ENCODE assay signal across 28 cellular contexts in genomic region chr12:85669911-85670310, GRCh38.
"Had no signal": no experiment of that assay in that cellular context is flagged by ENCODE, and none has a peak within 500 bp of the region (broad histone marks: within the 10 kb centered on the region; RNA-seq: fewer than 3 reads in every experiment).

No MANE protein-coding gene starts in this region.

- H3K27me3 Mint-ChIP-seq: stimulated activated memory B cell treated with anti-CD40 and anti-IgM and Interleukin-4, amounts not matched to agents 10 μg/mL and 1 μg/mL and 100 μg/mL, for 72 hours; stimulated activated naive B cell treated with anti-CD40 and anti-IgM and Interleukin-4, amounts not matched to agents 10 μg/mL and 1 μg/mL and 100 μg/mL, for 72 hours; stimulated activated naive CD8-positive, alpha-beta T cell treated with anti-CD3 and anti-CD28 coated beads, Interleukin-15, amount 100 ng/mL, for 72 hours; stimulated activated naive CD8-positive, alpha-beta T cell treated with anti-CD3 and anti-CD28 coated beads, Interleukin-15, Interleukin-2, amounts not matched to agents 100 ng/mL and 50 ng/mL, for 24 hours; type B pancreatic cell had no signal

- ATAC-seq: stimulated activated effector memory CD8-positive, alpha-beta T cell treated with anti-CD3 and anti-CD28 coated beads, Interleukin-12 subunit alpha, Interleukin-12 subunit beta, amount 100 ng/mL, for 72 hours; stimulated activated memory B cell treated with anti-CD40 and anti-IgM and Interleukin-4, amounts not matched to agents 10 μg/mL and 1 μg/mL and 100 μg/mL, for 72 hours; stimulated activated naive B cell treated with anti-CD40 and anti-IgM and Interleukin-4, amounts not matched to agents 10 μg/mL and 1 μg/mL and 100 μg/mL, for 72 hours; stimulated activated naive CD8-positive, alpha-beta T cell treated with anti-CD3 and anti-CD28 coated beads, Interleukin-15, amount 100 ng/mL, for 72 hours; stimulated activated naive CD8-positive, alpha-beta T cell treated with anti-CD3 and anti-CD28 coated beads, Interleukin-15, Interleukin-2, amounts not matched to agents 100 U/mL and 50 U/mL, for 24 hours; upper lobe of right lung had no signal

- H3K4me1 Mint-ChIP-seq: stimulated activated effector memory CD8-positive, alpha-beta T cell treated with anti-CD3 and anti-CD28 coated beads, Interleukin-12 subunit alpha, Interleukin-12 subunit beta, amount 100 ng/mL, for 72 hours; stimulated activated memory B cell treated with anti-CD40 and anti-IgM and Interleukin-4, amounts not matched to agents 10 μg/mL and 1 μg/mL and 100 μg/mL, for 72 hours; stimulated activated naive B cell treated with anti-CD40 and anti-IgM and Interleukin-4, amounts not matched to agents 10 μg/mL and 1 μg/mL and 100 μg/mL, for 72 hours; stimulated activated naive CD8-positive, alpha-beta T cell treated with anti-CD3 and anti-CD28 coated beads, Interleukin-15, amount 100 ng/mL, for 72 hours had no signal

- H3K27me3 ChIP-seq: stomach, suprapubic skin, testis, thyroid gland, tibial artery, tibial nerve, transverse colon, upper lobe of left lung, upper lobe of right lung, uterus, vagina had no signal

- H3K4me3 ChIP-seq: stomach, suprapubic skin, testis, thoracic aorta, thyroid gland, tibial artery, tibial nerve, transverse colon, upper lobe of left lung, upper lobe of right lung, uterus, vagina had no signal

- H3K4me3 Mint-ChIP-seq: stimulated activated effector memory CD8-positive, alpha-beta T cell treated with anti-CD3 and anti-CD28 coated beads, Interleukin-12 subunit alpha, Interleukin-12 subunit beta, amount 100 ng/mL, for 72 hours; stimulated activated memory B cell treated with anti-CD40 and anti-IgM and Interleukin-4, amounts not matched to agents 10 μg/mL and 1 μg/mL and 100 μg/mL, for 72 hours; stimulated activated naive B cell treated with anti-CD40 and anti-IgM and Interleukin-4, amounts not matched to agents 10 μg/mL and 1 μg/mL and 100 μg/mL, for 72 hours; stimulated activated naive CD8-positive, alpha-beta T cell treated with anti-CD3 and anti-CD28 coated beads, Interleukin-15, amount 100 ng/mL, for 72 hours; stimulated activated naive CD8-positive, alpha-beta T cell treated with anti-CD3 and anti-CD28 coated beads, Interleukin-15, Interleukin-2, amounts not matched to agents 100 ng/mL and 50 ng/mL, for 24 hours; type B pancreatic cell had no signal

- H3K27ac Mint-ChIP-seq: stimulated activated effector memory CD8-positive, alpha-beta T cell treated with anti-CD3 and anti-CD28 coated beads, Interleukin-12 subunit alpha, Interleukin-12 subunit beta, amount 100 ng/mL, for 72 hours; stimulated activated memory B cell treated with anti-CD40 and anti-IgM and Interleukin-4, amounts not matched to agents 10 μg/mL and 1 μg/mL and 100 μg/mL, for 72 hours; stimulated activated naive B cell treated with anti-CD40 and anti-IgM and Interleukin-4, amounts not matched to agents 10 μg/mL and 1 μg/mL and 100 μg/mL, for 72 hours; stimulated activated naive CD8-positive, alpha-beta T cell treated with anti-CD3 and anti-CD28 coated beads, Interleukin-15, amount 100 ng/mL, for 72 hours; stimulated activated naive CD8-positive, alpha-beta T cell treated with anti-CD3 and anti-CD28 coated beads, Interleukin-15, Interleukin-2, amounts not matched to agents 100 ng/mL and 50 ng/mL, for 24 hours; type B pancreatic cell had no signal

- H3K9me3 ChIP-seq: suprapubic skin, testis, thoracic aorta, thyroid gland, tibial artery, tibial nerve, transverse colon, upper lobe of left lung, upper lobe of right lung, uterus, vagina had no signal

- H3K36me3 Mint-ChIP-seq: stimulated activated effector memory CD8-positive, alpha-beta T cell treated with anti-CD3 and anti-CD28 coated beads, Interleukin-12 subunit alpha, Interleukin-12 subunit beta, amount 100 ng/mL, for 72 hours; stimulated activated memory B cell treated with anti-CD40 and anti-IgM and Interleukin-4, amounts not matched to agents 10 μg/mL and 1 μg/mL and 100 μg/mL, for 72 hours; stimulated activated naive B cell treated with anti-CD40 and anti-IgM and Interleukin-4, amounts not matched to agents 10 μg/mL and 1 μg/mL and 100 μg/mL, for 72 hours; type B pancreatic cell had no signal

- H3K36me3 ChIP-seq: stomach, suprapubic skin, thoracic aorta, thyroid gland, tibial artery, tibial nerve, transverse colon, upper lobe of left lung, upper lobe of right lung, uterus, vagina had no signal

- H3K9me3 Mint-ChIP-seq: stimulated activated memory B cell treated with anti-CD40 and anti-IgM and Interleukin-4, amounts not matched to agents 10 μg/mL and 1 μg/mL and 100 μg/mL, for 72 hours; stimulated activated naive CD8-positive, alpha-beta T cell treated with anti-CD3 and anti-CD28 coated beads, Interleukin-15, Interleukin-2, amounts not matched to agents 100 ng/mL and 50 ng/mL, for 24 hours; type B pancreatic cell had no signal

- H3K4me1 ChIP-seq: stomach, suprapubic skin, testis, thyroid gland, tibial artery, tibial nerve, transverse colon, upper lobe of left lung, upper lobe of right lung, uterus, vagina had no signal

- H3K27ac ChIP-seq: stomach, suprapubic skin, testis, thoracic aorta, thyroid gland, tibial artery, tibial nerve, transverse colon, upper lobe of left lung, upper lobe of right lung, uterus, vagina had no signal

- DNase-seq: stimulated activated CD4-positive, alpha-beta T cell treated with anti-CD3 and anti-CD28 coated beads, Interleukin-2, amount 100 ng/mL, for 48 hours; stimulated activated CD4-positive, alpha-beta T cell treated with anti-CD3 and anti-CD28 coated beads, Interleukin-4, amount 100 ng/mL, for 1 hour; stimulated activated CD4-positive, alpha-beta T cell treated with anti-CD3 and anti-CD28 coated beads, Interleukin-4, amount 100 ng/mL, for 24 hours; stimulated activated CD4-positive, alpha-beta T cell treated with anti-CD3 and anti-CD28 coated beads, Interleukin-4, amount 100 ng/mL, for 4 hours; stimulated activated CD8-positive, alpha-beta memory T cell treated with anti-CD3 and anti-CD28 coated beads, Interleukin-4, amount 100 ng/mL, for 48 hours; stimulated activated naive B cell treated with anti-CD40 and anti-IgM and Interleukin-4, amounts not matched to agents 10 μg/mL and 1 μg/mL and 100 μg/mL, for 72 hours; stimulated activated naive CD4-positive, alpha-beta T cell; stimulated activated naive CD4-positive, alpha-beta T cell treated with Interleukin-2 at 50 U/mL for 16 hours; stimulated activated naive CD8-positive, alpha-beta T cell treated with anti-CD3 and anti-CD28 coated beads, Interleukin-15, amount 100 ng/mL, for 72 hours; stimulated activated naive CD8-positive, alpha-beta T cell treated with anti-CD3 and anti-CD28 coated beads, Interleukin-15, Interleukin-2, amounts not matched to agents 100 U/mL and 50 U/mL, for 24 hours; stomach; substantia nigra; testis; thyroid gland; tibial artery; transverse colon; trophoblast cell; upper lobe of left lung; upper lobe of right lung; uterus had no signal
